Comparison of ENCODE assay signal across 1 cellular context in genomic region chr16:2003827-2004641, GRCh38.
TF ChIP-seq lines count a peak whose summit lies in the region.

No MANE protein-coding gene starts in this region.

TF ChIP-seq in K562, 482 proteins besides CTCF, POLR2A, EP300 and RAD21 (continued from another document):
- TF ChIP-seq, protein P1, sequence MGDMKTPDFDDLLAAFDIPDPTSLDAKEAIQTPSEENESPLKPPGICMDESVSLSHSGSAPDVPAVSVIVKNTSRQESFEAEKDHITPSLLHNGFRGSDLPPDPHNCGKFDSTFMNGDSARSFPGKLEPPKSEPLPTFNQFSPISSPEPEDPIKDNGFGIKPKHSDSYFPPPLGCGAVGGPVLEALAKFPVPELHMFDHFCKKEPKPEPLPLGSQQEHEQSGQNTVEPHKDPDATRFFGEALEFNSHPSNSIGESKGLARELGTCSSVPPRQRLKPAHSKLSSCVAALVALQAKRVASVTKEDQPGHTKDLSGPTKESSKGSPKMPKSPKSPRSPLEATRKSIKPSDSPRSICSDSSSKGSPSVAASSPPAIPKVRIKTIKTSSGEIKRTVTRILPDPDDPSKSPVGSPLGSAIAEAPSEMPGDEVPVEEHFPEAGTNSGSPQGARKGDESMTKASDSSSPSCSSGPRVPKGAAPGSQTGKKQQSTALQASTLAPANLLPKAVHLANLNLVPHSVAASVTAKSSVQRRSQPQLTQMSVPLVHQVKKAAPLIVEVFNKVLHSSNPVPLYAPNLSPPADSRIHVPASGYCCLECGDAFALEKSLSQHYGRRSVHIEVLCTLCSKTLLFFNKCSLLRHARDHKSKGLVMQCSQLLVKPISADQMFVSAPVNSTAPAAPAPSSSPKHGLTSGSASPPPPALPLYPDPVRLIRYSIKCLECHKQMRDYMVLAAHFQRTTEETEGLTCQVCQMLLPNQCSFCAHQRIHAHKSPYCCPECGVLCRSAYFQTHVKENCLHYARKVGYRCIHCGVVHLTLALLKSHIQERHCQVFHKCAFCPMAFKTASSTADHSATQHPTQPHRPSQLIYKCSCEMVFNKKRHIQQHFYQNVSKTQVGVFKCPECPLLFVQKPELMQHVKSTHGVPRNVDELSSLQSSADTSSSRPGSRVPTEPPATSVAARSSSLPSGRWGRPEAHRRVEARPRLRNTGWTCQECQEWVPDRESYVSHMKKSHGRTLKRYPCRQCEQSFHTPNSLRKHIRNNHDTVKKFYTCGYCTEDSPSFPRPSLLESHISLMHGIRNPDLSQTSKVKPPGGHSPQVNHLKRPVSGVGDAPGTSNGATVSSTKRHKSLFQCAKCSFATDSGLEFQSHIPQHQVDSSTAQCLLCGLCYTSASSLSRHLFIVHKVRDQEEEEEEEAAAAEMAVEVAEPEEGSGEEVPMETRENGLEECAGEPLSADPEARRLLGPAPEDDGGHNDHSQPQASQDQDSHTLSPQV (IDR thresholded peaks at IDR 0.05): 0 out of 2 replicates have a peak, but pooled peaks have one; percentile 47
- TF ChIP-seq HCFC1 (IDR thresholded peaks at IDR 0.05; ENCODE audit: low read depth, low read length): peak; percentile 64
- peak; percentile 19; the same call in 1 of the 2 replicates for TF ChIP-seq ZNF511 (CRISPR knock-in tag; IDR thresholded peaks at IDR 0.05)
- no peak for TF ChIP-seq LEF1 (IDR thresholded peaks at IDR 0.05)
- TF ChIP-seq RBBP5 (IDR thresholded peaks at IDR 0.05; ENCODE audit: borderline replicate concordance, insufficient read depth, low read length, poor library complexity, severe bottlenecking): peak; percentile 29
- peak; percentile 25; the same call in 1 of the 2 replicates for TF ChIP-seq ARID1B (IDR thresholded peaks at IDR 0.05)
- TF ChIP-seq NFIC (IDR thresholded peaks at IDR 0.05): 0 out of 2 replicates have a peak, but pooled peaks have one; percentile 8
- 0 out of 2 replicates have a peak, but pooled peaks have one; percentile 68 for TF ChIP-seq CBX1 (IDR thresholded peaks at IDR 0.05; ENCODE audit: low read depth)
- TF ChIP-seq EGR1 (conservative IDR thresholded peaks at IDR 0.05): peak; percentile 60
- peak; percentile 66; the same call in 1 of the 2 replicates for TF ChIP-seq SMAD4 (CRISPR knock-in tag; conservative IDR thresholded peaks at IDR 0.05)
- TF ChIP-seq, protein P2, sequence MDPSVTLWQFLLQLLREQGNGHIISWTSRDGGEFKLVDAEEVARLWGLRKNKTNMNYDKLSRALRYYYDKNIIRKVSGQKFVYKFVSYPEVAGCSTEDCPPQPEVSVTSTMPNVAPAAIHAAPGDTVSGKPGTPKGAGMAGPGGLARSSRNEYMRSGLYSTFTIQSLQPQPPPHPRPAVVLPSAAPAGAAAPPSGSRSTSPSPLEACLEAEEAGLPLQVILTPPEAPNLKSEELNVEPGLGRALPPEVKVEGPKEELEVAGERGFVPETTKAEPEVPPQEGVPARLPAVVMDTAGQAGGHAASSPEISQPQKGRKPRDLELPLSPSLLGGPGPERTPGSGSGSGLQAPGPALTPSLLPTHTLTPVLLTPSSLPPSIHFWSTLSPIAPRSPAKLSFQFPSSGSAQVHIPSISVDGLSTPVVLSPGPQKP (CRISPR knock-in tag; IDR thresholded peaks at IDR 0.05): no peak
- no peak for TF ChIP-seq YBX1 (IDR thresholded peaks at IDR 0.05)
- TF ChIP-seq, protein P3, sequence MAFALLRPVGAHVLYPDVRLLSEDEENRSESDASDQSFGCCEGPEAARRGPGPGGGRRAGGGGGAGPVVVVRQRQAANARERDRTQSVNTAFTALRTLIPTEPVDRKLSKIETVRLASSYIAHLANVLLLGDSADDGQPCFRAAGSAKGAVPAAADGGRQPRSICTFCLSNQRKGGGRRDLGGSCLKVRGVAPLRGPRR (CRISPR knock-in tag; IDR thresholded peaks at IDR 0.05): no peak
- peak; percentile 29; the same call in 1 of the 2 replicates for TF ChIP-seq SUPT5H (IDR thresholded peaks at IDR 0.05)
- peak; percentile 32; the same call in 1 of the 2 replicates for TF ChIP-seq POLR2AphosphoS5 (IDR thresholded peaks at IDR 0.05; ENCODE audit: control insufficient read depth, insufficient read depth, low read depth, low read length)
- peak in 1 of 2 experiments; percentile 86; a peak in 1 of 4 replicates for TF ChIP-seq SRF (CRISPR knock-in tag; IDR thresholded peaks at IDR 0.05)
- TF ChIP-seq TEAD2 (tag; IDR thresholded peaks at IDR 0.05): no peak
- TF ChIP-seq ATF2 (CRISPR knock-in tag; IDR thresholded peaks at IDR 0.05): no peak
- peak; percentile 92 for TF ChIP-seq ZBTB33 (CRISPR knock-in tag; IDR thresholded peaks at IDR 0.05)
- TF ChIP-seq, protein P4, sequence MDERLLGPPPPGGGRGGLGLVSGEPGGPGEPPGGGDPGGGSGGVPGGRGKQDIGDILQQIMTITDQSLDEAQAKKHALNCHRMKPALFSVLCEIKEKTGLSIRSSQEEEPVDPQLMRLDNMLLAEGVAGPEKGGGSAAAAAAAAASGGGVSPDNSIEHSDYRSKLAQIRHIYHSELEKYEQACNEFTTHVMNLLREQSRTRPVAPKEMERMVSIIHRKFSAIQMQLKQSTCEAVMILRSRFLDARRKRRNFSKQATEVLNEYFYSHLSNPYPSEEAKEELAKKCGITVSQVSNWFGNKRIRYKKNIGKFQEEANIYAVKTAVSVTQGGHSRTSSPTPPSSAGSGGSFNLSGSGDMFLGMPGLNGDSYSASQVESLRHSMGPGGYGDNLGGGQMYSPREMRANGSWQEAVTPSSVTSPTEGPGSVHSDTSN (CRISPR knock-in tag; IDR thresholded peaks at IDR 0.05; ENCODE audit: low read depth): no peak
- TF ChIP-seq, protein P4 (tag; conservative IDR thresholded peaks at IDR 0.05; ENCODE audit: low read depth): peak; percentile 25; the same call in 1 of the 2 replicates
- TF ChIP-seq, protein P5, sequence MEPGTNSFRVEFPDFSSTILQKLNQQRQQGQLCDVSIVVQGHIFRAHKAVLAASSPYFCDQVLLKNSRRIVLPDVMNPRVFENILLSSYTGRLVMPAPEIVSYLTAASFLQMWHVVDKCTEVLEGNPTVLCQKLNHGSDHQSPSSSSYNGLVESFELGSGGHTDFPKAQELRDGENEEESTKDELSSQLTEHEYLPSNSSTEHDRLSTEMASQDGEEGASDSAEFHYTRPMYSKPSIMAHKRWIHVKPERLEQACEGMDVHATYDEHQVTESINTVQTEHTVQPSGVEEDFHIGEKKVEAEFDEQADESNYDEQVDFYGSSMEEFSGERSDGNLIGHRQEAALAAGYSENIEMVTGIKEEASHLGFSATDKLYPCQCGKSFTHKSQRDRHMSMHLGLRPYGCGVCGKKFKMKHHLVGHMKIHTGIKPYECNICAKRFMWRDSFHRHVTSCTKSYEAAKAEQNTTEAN (CRISPR knock-in tag; IDR thresholded peaks at IDR 0.05): 0 out of 2 replicates have a peak, but pooled peaks have one; percentile 21
- peak; percentile 96 for TF ChIP-seq ARID4B (CRISPR knock-in tag; IDR thresholded peaks at IDR 0.05)
- TF ChIP-seq MAZ (CRISPR knock-in tag; conservative IDR thresholded peaks at IDR 0.05 in 1 of 2, IDR thresholded peaks at IDR 0.05 in 1 of 2): peak; percentile 66 to 87
- peak; percentile 76; the same call in 1 of the 2 replicates for TF ChIP-seq ESRRA (IDR thresholded peaks at IDR 0.05; ENCODE audit: borderline replicate concordance, low read depth)
- TF ChIP-seq, protein P6, sequence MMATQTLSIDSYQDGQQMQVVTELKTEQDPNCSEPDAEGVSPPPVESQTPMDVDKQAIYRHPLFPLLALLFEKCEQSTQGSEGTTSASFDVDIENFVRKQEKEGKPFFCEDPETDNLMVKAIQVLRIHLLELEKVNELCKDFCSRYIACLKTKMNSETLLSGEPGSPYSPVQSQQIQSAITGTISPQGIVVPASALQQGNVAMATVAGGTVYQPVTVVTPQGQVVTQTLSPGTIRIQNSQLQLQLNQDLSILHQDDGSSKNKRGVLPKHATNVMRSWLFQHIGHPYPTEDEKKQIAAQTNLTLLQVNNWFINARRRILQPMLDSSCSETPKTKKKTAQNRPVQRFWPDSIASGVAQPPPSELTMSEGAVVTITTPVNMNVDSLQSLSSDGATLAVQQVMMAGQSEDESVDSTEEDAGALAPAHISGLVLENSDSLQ (IDR thresholded peaks at IDR 0.05): peak; percentile 87
- no peak for TF ChIP-seq TFAM (CRISPR knock-in tag; conservative IDR thresholded peaks at IDR 0.05)
TF ChIP-seq in K562: peak in this region for 106.
